29 cellular contexts compared by ENCODE assay signal in the genomic region with DNA sequence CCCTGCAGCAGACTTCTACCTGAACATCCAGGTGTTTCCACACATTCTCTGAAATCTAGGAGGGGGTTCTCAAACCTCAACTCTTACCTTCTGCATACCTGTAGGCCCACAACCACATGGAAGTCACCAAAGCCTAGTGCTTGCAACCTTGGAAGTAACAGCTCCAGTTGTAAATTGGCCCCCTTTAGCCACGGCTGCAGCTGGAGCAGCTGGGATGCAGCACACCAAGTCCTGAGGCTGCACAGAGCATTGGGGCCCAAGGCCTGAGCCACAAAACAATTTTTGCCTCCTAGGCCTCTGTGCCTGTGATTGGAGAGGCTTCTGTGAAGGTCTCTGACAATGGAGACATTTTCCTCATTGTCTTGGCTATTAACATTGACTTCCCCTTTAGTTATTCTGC.
"Had no signal": no experiment of that assay in that cellular context is flagged by ENCODE, and none has a peak within 500 bp of the region (broad histone marks: within the 10 kb centered on the region; RNA-seq: fewer than 3 reads in every experiment).

No MANE protein-coding gene starts in this region.

- DNase-seq: stimulated activated CD4-positive, alpha-beta T cell treated with anti-CD3 and anti-CD28 coated beads, Interleukin-2, amount 100 ng/mL, for 48 hours; stimulated activated CD4-positive, alpha-beta T cell treated with anti-CD3 and anti-CD28 coated beads, Interleukin-4, amount 100 ng/mL, for 1 hour; stimulated activated CD4-positive, alpha-beta T cell treated with anti-CD3 and anti-CD28 coated beads, Interleukin-4, amount 100 ng/mL, for 24 hours; stimulated activated CD4-positive, alpha-beta T cell treated with anti-CD3 and anti-CD28 coated beads, Interleukin-4, amount 100 ng/mL, for 4 hours; stimulated activated CD8-positive, alpha-beta memory T cell treated with anti-CD3 and anti-CD28 coated beads, Interleukin-4, amount 100 ng/mL, for 48 hours; stimulated activated naive B cell treated with anti-CD40 and anti-IgM and Interleukin-4, amounts not matched to agents 10 μg/mL and 1 μg/mL and 100 μg/mL, for 72 hours; stimulated activated naive CD4-positive, alpha-beta T cell; stimulated activated naive CD4-positive, alpha-beta T cell treated with Interleukin-2 at 50 U/mL for 16 hours; stimulated activated naive CD8-positive, alpha-beta T cell treated with anti-CD3 and anti-CD28 coated beads, Interleukin-15, amount 100 ng/mL, for 72 hours; stimulated activated naive CD8-positive, alpha-beta T cell treated with anti-CD3 and anti-CD28 coated beads, Interleukin-15, Interleukin-2, amounts not matched to agents 100 U/mL and 50 U/mL, for 24 hours; stomach; substantia nigra; testis; thyroid gland; tibial artery; transverse colon; trophoblast cell; upper lobe of right lung; uterus had no signal

- H3K36me3 ChIP-seq: stomach, suprapubic skin, thoracic aorta, thyroid gland, tibial artery, tibial nerve, transverse colon, upper lobe of left lung, upper lobe of right lung, uterus, vagina had no signal

- H3K4me1 ChIP-seq: stomach, suprapubic skin, testis, thyroid gland, tibial artery, tibial nerve, transverse colon, upper lobe of left lung, upper lobe of right lung, uterus, vagina had no signal

- H3K4me3 Mint-ChIP-seq: stimulated activated effector memory CD8-positive, alpha-beta T cell treated with anti-CD3 and anti-CD28 coated beads, Interleukin-12 subunit alpha, Interleukin-12 subunit beta, amount 100 ng/mL, for 72 hours; stimulated activated memory B cell treated with anti-CD40 and anti-IgM and Interleukin-4, amounts not matched to agents 10 μg/mL and 1 μg/mL and 100 μg/mL, for 72 hours; stimulated activated naive B cell treated with anti-CD40 and anti-IgM and Interleukin-4, amounts not matched to agents 10 μg/mL and 1 μg/mL and 100 μg/mL, for 72 hours; stimulated activated naive CD8-positive, alpha-beta T cell treated with anti-CD3 and anti-CD28 coated beads, Interleukin-15, amount 100 ng/mL, for 72 hours; stimulated activated naive CD8-positive, alpha-beta T cell treated with anti-CD3 and anti-CD28 coated beads, Interleukin-15, Interleukin-2, amounts not matched to agents 100 ng/mL and 50 ng/mL, for 24 hours; type B pancreatic cell had no signal

- H3K9me3 Mint-ChIP-seq: type B pancreatic cell had no signal

- H3K27ac ChIP-seq: stomach, suprapubic skin, testis, thoracic aorta, thyroid gland, tibial artery, tibial nerve, transverse colon, upper lobe of left lung, upper lobe of right lung, uterus, vagina had no signal

- ATAC-seq: stimulated activated naive B cell treated with anti-CD40 and anti-IgM and Interleukin-4, amounts not matched to agents 10 μg/mL and 1 μg/mL and 100 μg/mL, for 72 hours; stimulated activated naive CD8-positive, alpha-beta T cell treated with anti-CD3 and anti-CD28 coated beads, Interleukin-15, amount 100 ng/mL, for 72 hours; stimulated activated naive CD8-positive, alpha-beta T cell treated with anti-CD3 and anti-CD28 coated beads, Interleukin-15, Interleukin-2, amounts not matched to agents 100 U/mL and 50 U/mL, for 24 hours; upper lobe of right lung had no signal

- H3K36me3 Mint-ChIP-seq: stimulated activated effector memory CD8-positive, alpha-beta T cell treated with anti-CD3 and anti-CD28 coated beads, Interleukin-12 subunit alpha, Interleukin-12 subunit beta, amount 100 ng/mL, for 72 hours; stimulated activated memory B cell treated with anti-CD40 and anti-IgM and Interleukin-4, amounts not matched to agents 10 μg/mL and 1 μg/mL and 100 μg/mL, for 72 hours; stimulated activated naive B cell treated with anti-CD40 and anti-IgM and Interleukin-4, amounts not matched to agents 10 μg/mL and 1 μg/mL and 100 μg/mL, for 72 hours; type B pancreatic cell had no signal

- H3K4me1 Mint-ChIP-seq: stimulated activated effector memory CD8-positive, alpha-beta T cell treated with anti-CD3 and anti-CD28 coated beads, Interleukin-12 subunit alpha, Interleukin-12 subunit beta, amount 100 ng/mL, for 72 hours; stimulated activated memory B cell treated with anti-CD40 and anti-IgM and Interleukin-4, amounts not matched to agents 10 μg/mL and 1 μg/mL and 100 μg/mL, for 72 hours; stimulated activated naive B cell treated with anti-CD40 and anti-IgM and Interleukin-4, amounts not matched to agents 10 μg/mL and 1 μg/mL and 100 μg/mL, for 72 hours; stimulated activated naive CD8-positive, alpha-beta T cell treated with anti-CD3 and anti-CD28 coated beads, Interleukin-15, amount 100 ng/mL, for 72 hours had no signal

- H3K27me3 Mint-ChIP-seq: stimulated activated memory B cell treated with anti-CD40 and anti-IgM and Interleukin-4, amounts not matched to agents 10 μg/mL and 1 μg/mL and 100 μg/mL, for 72 hours; stimulated activated naive B cell treated with anti-CD40 and anti-IgM and Interleukin-4, amounts not matched to agents 10 μg/mL and 1 μg/mL and 100 μg/mL, for 72 hours; stimulated activated naive CD8-positive, alpha-beta T cell treated with anti-CD3 and anti-CD28 coated beads, Interleukin-15, amount 100 ng/mL, for 72 hours; stimulated activated naive CD8-positive, alpha-beta T cell treated with anti-CD3 and anti-CD28 coated beads, Interleukin-15, Interleukin-2, amounts not matched to agents 100 ng/mL and 50 ng/mL, for 24 hours; type B pancreatic cell had no signal

- H3K9me3 ChIP-seq: stomach, suprapubic skin, testis, thoracic aorta, thyroid gland, tibial artery, transverse colon, upper lobe of left lung, uterus, vagina had no signal

- H3K27ac Mint-ChIP-seq: stimulated activated effector memory CD8-positive, alpha-beta T cell treated with anti-CD3 and anti-CD28 coated beads, Interleukin-12 subunit alpha, Interleukin-12 subunit beta, amount 100 ng/mL, for 72 hours; stimulated activated memory B cell treated with anti-CD40 and anti-IgM and Interleukin-4, amounts not matched to agents 10 μg/mL and 1 μg/mL and 100 μg/mL, for 72 hours; stimulated activated naive B cell treated with anti-CD40 and anti-IgM and Interleukin-4, amounts not matched to agents 10 μg/mL and 1 μg/mL and 100 μg/mL, for 72 hours; stimulated activated naive CD8-positive, alpha-beta T cell treated with anti-CD3 and anti-CD28 coated beads, Interleukin-15, amount 100 ng/mL, for 72 hours; stimulated activated naive CD8-positive, alpha-beta T cell treated with anti-CD3 and anti-CD28 coated beads, Interleukin-15, Interleukin-2, amounts not matched to agents 100 ng/mL and 50 ng/mL, for 24 hours; type B pancreatic cell had no signal

- FAIRE-seq: urothelium cell line had no signal

- H3K27me3 ChIP-seq: stomach, suprapubic skin, testis, thyroid gland, tibial artery, tibial nerve, transverse colon, upper lobe of left lung, upper lobe of right lung, uterus, vagina had no signal

- H3K4me3 ChIP-seq: stomach, suprapubic skin, testis, thoracic aorta, thyroid gland, tibial artery, tibial nerve, transverse colon, upper lobe of left lung, upper lobe of right lung, uterus, vagina had no signal
